8 cellular contexts compared by ENCODE assay signal in the genomic region with DNA sequence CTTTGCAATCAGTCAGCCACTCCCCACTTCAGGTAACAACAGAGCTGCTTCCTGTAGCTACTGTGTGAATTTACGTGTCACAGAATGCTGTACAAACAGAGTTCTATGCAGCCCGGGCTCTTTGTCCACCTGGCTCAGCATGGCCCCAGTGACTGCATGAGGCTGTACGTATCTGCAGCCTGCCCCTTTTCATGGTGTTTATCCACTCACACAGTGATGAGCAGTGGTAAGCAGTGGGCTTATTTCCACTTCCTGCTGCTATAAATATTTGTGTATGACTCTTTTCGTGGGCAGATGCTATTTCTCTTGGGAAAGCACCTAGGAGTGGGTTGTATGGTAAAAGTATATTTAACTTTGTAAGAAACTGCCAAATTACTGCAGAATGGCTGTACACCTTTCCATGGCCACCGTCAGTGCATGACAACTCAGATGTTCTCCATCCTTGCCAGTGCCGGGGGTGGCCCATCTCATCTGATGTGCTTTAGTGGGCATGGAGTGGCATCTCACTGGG. TPM values are rescaled to one million over a fixed set of nuclear protein-coding genes. Genes with fewer than 3 reads are reported as not detected.
DNase-seq lines count a peak whose midpoint lies in the region; ATAC-seq, FAIRE-seq and TF ChIP-seq lines count a peak whose summit lies in the region.

No MANE protein-coding gene starts in this region.

- peaks cover 12% of the 10 kb centered on the region for H3K9me3 Mint-ChIP-seq in stimulated activated naive CD8-positive, alpha-beta T cell treated with anti-CD3 and anti-CD28 coated beads, Interleukin-15, Interleukin-2, amounts not matched to agents 100 ng/mL and 50 ng/mL, for 24 hours

- TF ChIP-seq POLR2A in A549 (IDR thresholded peaks at IDR 0.05; ENCODE audit: low read length), result no peak

- no peak for FAIRE-seq in A549 (lab: Jason Lieb, UNC)

- peak overlapping the region; percentile 61 for H3K27ac Mint-ChIP-seq in T-helper 17 cell
- H3K27ac Mint-ChIP-seq in stimulated activated naive CD8-positive, alpha-beta T cell treated with anti-CD3 and anti-CD28 coated beads, Interleukin-15, Interleukin-2, amounts not matched to agents 100 ng/mL and 50 ng/mL, for 24 hours, result peak overlapping the region; percentile 87

- CTCF ChIA-PET in A549 (lab: Yijun Ruan, JAX), result interaction anchor here (1.2 kb wide), 1 partner anchor 29 kb away, joined by 3 read pairs; no protein-coding TSS in a partner anchor

- DNase-seq in A549 (ENCODE audit: low read depth in 1 of 2, low spot score in 1 of 2) (no peak), GM23248 (peak; percentile 69), T-helper 17 cell (no peak), fibroblast of the aortic adventitia (ENCODE audit: low read depth) (peak; percentile 34), SKM-1 treated with dmso at 0.1 percent for 144 hours (lab: John Stamatoyannopoulos, UW; ENCODE audit: unreplicated experiment) (no peak), smooth muscle cell (lab: John Stamatoyannopoulos, UW; ENCODE audit: unreplicated experiment) (no peak)

- TF ChIP-seq EP300 in A549 (IDR thresholded peaks at IDR 0.05), result no peak

- TF ChIP-seq CTCF in A549 (IDR thresholded peaks at IDR 0.05), result no peak
- TF ChIP-seq CTCF in fibroblast of the aortic adventitia (IDR thresholded peaks at IDR 0.05; ENCODE audit: insufficient read depth, low read length), result no peak
- TF ChIP-seq CTCF in smooth muscle cell (IDR thresholded peaks at IDR 0.05; ENCODE audit: borderline replicate concordance, insufficient read depth, poor library complexity, severe bottlenecking), result no peak

- ATAC-seq in A549, result peak in 1 of 2 experiments; percentile 54; a peak in 3 of 6 replicates
- peak; percentile 78 for ATAC-seq in T-helper 17 cell
- no peak for ATAC-seq in HG03460 (IDR thresholded peaks at IDR 0.05; ENCODE audit: unreplicated experiment)

- peaks cover 9% of the 10 kb centered on the region; the same call in 1 of the 2 replicates for H3F3A ChIP-seq in GM23248 (ENCODE audit: insufficient read depth)
- no peaks in the 10 kb centered on the region for H3F3A ChIP-seq in smooth muscle cell (ENCODE audit: low read depth)

- H3K9me3 ChIP-seq in A549 (no peaks in the 10 kb centered on the region), GM23248 (ENCODE audit: low read depth) (no peaks in the 10 kb centered on the region), T-helper 17 cell (ENCODE audit: control insufficient read depth, low read length, poor library complexity, severe bottlenecking) (no peaks in the 10 kb centered on the region), smooth muscle cell (replicated peaks; ENCODE audit: low read depth) (no peaks in the 10 kb centered on the region)

- H3K27me3 ChIP-seq in GM23248 (replicated peaks; ENCODE audit: insufficient read depth) (no peaks in the 10 kb centered on the region), smooth muscle cell (ENCODE audit: low read depth) (no peaks in the 10 kb centered on the region)

- H3K4me3 ChIP-seq in A549 (no peak overlapping the region), GM23248 (no peak overlapping the region), fibroblast of the aortic adventitia (ENCODE audit: low read depth, low read length) (no peak overlapping the region), smooth muscle cell (no peak overlapping the region)

- H3K27ac ChIP-seq in A549, result peak overlapping the region in 1 of 2 experiments; percentile 79; a peak in 3 of 6 replicates
- H3K27ac ChIP-seq in GM23248, result no peak overlapping the region
- no peak overlapping the region for H3K27ac ChIP-seq in smooth muscle cell (ENCODE audit: low read depth)

- WGBS in A549 (ENCODE audit: missing lambda C conversion rate), result 66% methylated on average over 6 of the region's 6 CpGs
- WGBS in GM23248 (ENCODE audit: low coverage in 1 of 2, low lambda C conversion rate in 2 of 2, missing lambda C conversion rate in 2 of 2), 2 experiments, result 55 to 57% methylated on average over 6 of the region's 6 CpGs
- 59% methylated on average over 6 of the region's 6 CpGs for WGBS in smooth muscle cell (ENCODE audit: low lambda C conversion rate)

- POLR2A ChIA-PET in A549 (lab: Yijun Ruan, JAX), result no interaction called here

- no peaks in the 10 kb centered on the region for H3K36me3 ChIP-seq in GM23248 (ENCODE audit: low read depth)
- H3K36me3 ChIP-seq in smooth muscle cell (ENCODE audit: low read depth), result no peaks in the 10 kb centered on the region

- H3K79me2 ChIP-seq in GM23248 (ENCODE audit: insufficient read depth), result no peaks in the 10 kb centered on the region
- H3K79me2 ChIP-seq in smooth muscle cell (ENCODE audit: low read depth), result no peaks in the 10 kb centered on the region

- TF ChIP-seq RAD21 in A549 (conservative IDR thresholded peaks at IDR 0.05 in 1 of 2, IDR thresholded peaks at IDR 0.05 in 1 of 2), result no peak

- peak overlapping the region; percentile 12 for H3K4me3 Mint-ChIP-seq in T-helper 17 cell
- peak overlapping the region; percentile 10 for H3K4me3 Mint-ChIP-seq in stimulated activated naive CD8-positive, alpha-beta T cell treated with anti-CD3 and anti-CD28 coated beads, Interleukin-15, Interleukin-2, amounts not matched to agents 100 ng/mL and 50 ng/mL, for 24 hours

- peaks cover 5% of the 10 kb centered on the region for H3K27me3 Mint-ChIP-seq in T-helper 17 cell
- no peaks in the 10 kb centered on the region for H3K27me3 Mint-ChIP-seq in stimulated activated naive CD8-positive, alpha-beta T cell treated with anti-CD3 and anti-CD28 coated beads, Interleukin-15, Interleukin-2, amounts not matched to agents 100 ng/mL and 50 ng/mL, for 24 hours

- H3K4me1 Mint-ChIP-seq in T-helper 17 cell, result peaks cover 14% of the 10 kb centered on the region
- H3K4me1 Mint-ChIP-seq in stimulated activated naive CD8-positive, alpha-beta T cell treated with anti-CD3 and anti-CD28 coated beads, Interleukin-15, Interleukin-2, amounts not matched to agents 100 ng/mL and 50 ng/mL, for 24 hours (ENCODE audit: low read depth), result peaks cover 46% of the 10 kb centered on the region

- 0 out of 3 replicates have a peak overlapping the region, but pooled peaks have one; percentile 4 for H3K4me2 ChIP-seq in A549
- H3K4me2 ChIP-seq in GM23248 (ENCODE audit: unreplicated experiment), result no peak overlapping the region
- no peak overlapping the region for H3K4me2 ChIP-seq in smooth muscle cell

- H2AFZ ChIP-seq in GM23248 (no peak overlapping the region), smooth muscle cell (ENCODE audit: low read depth) (no peak overlapping the region)

- in situ Hi-C loops in GM23248 (cut with MboI), result no loop called here

- no peak overlapping the region for H3K9ac ChIP-seq in GM23248
- H3K9ac ChIP-seq in smooth muscle cell (ENCODE audit: low read depth), result no peak overlapping the region

- H3K4me1 ChIP-seq in A549 (peaks cover 33% of the 10 kb centered on the region), GM23248 (ENCODE audit: insufficient read depth) (peaks cover 12% of the 10 kb centered on the region), smooth muscle cell (ENCODE audit: low read depth) (no peaks in the 10 kb centered on the region)

- H4K20me1 ChIP-seq in GM23248 (ENCODE audit: insufficient read depth) (no peaks in the 10 kb centered on the region), smooth muscle cell (ENCODE audit: low read depth) (no peaks in the 10 kb centered on the region)

- H3K9me2 ChIP-seq in GM23248 (ENCODE audit: insufficient read depth), result no peaks in the 10 kb centered on the region

- H3K36me3 Mint-ChIP-seq in T-helper 17 cell (ENCODE audit: low read depth), result no peaks in the 10 kb centered on the region
- peaks cover 5% of the 10 kb centered on the region for H3K36me3 Mint-ChIP-seq in stimulated activated naive CD8-positive, alpha-beta T cell treated with anti-CD3 and anti-CD28 coated beads, Interleukin-15, Interleukin-2, amounts not matched to agents 100 ng/mL and 50 ng/mL, for 24 hours (ENCODE audit: low read depth)

TF ChIP-seq in A549, 52 proteins besides CTCF, POLR2A, EP300 and RAD21:
- TF ChIP-seq, protein P1, sequence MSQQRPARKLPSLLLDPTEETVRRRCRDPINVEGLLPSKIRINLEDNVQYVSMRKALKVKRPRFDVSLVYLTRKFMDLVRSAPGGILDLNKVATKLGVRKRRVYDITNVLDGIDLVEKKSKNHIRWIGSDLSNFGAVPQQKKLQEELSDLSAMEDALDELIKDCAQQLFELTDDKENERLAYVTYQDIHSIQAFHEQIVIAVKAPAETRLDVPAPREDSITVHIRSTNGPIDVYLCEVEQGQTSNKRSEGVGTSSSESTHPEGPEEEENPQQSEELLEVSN (IDR thresholded peaks at IDR 0.05; ENCODE audit: borderline replicate concordance, low read depth), result no peak
- TF ChIP-seq RNF2 (IDR thresholded peaks at IDR 0.05; ENCODE audit: borderline replicate concordance, low read depth) (no peak), POLR2AphosphoS2 (conservative IDR thresholded peaks at IDR 0.05; ENCODE audit: low read length) (no peak), TFCP2L1 (CRISPR knock-in tag; IDR thresholded peaks at IDR 0.05) (no peak), MAFK (IDR thresholded peaks at IDR 0.05; ENCODE audit: partially characterized antibody) (no peak), ZNF302 (CRISPR knock-in tag; IDR thresholded peaks at IDR 0.05) (no peak), KDM1A (IDR thresholded peaks at IDR 0.05; ENCODE audit: low read depth) (no peak), JUN (IDR thresholded peaks at IDR 0.05) (no peak)
- TF ChIP-seq, protein P2, sequence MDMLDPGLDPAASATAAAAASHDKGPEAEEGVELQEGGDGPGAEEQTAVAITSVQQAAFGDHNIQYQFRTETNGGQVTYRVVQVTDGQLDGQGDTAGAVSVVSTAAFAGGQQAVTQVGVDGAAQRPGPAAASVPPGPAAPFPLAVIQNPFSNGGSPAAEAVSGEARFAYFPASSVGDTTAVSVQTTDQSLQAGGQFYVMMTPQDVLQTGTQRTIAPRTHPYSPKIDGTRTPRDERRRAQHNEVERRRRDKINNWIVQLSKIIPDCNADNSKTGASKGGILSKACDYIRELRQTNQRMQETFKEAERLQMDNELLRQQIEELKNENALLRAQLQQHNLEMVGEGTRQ (IDR thresholded peaks at IDR 0.05), result no peak
- TF ChIP-seq, protein P3, sequence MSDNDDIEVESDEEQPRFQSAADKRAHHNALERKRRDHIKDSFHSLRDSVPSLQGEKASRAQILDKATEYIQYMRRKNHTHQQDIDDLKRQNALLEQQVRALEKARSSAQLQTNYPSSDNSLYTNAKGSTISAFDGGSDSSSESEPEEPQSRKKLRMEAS (IDR thresholded peaks at IDR 0.05), result no peak

RNA-seq across cellular contexts. Expression of a gene that starts 43.3 kb away (rescaled TPM):
- polyA plus RNA-seq in A549 (2011; rRNA removed), result 102 and 111 TPM in 2 replicates
- 109 and 120 TPM in 2 replicates for polyA plus RNA-seq in A549 (2012; cell fraction: cytosol; rRNA removed)
- polyA plus RNA-seq in A549 (2012; cell fraction: nucleus; rRNA removed), result 106 and 116 TPM in 2 replicates
- 82.2 to 113 TPM (median 92.3 TPM) in 3 replicates for polyA plus RNA-seq in A549 (2017; fragmentation: RNase III; extraction: RNeasy Plus Mini Kit Qiagen cat#74134 plus additional on column Dnase treatment)
- 164 and 190 TPM in 2 replicates for polyA minus RNA-seq in A549 (2011; rRNA and poly(A)+ RNA removed)
- total RNA-seq in GM23248 (2014; rRNA removed; shearing (Covaris generic)), result 0.63 and 0.86 TPM in 2 replicates
- 7.2 and 8.7 TPM in 2 replicates for polyA plus RNA-seq in GM23248 (2016; fragmentation: Nextera tagmentation; extraction: Ambion mirVana)
- 1 to 10 TPM in 1 of 2 donors, under 1 TPM in 1; 0.60 to 8.9 TPM for total RNA-seq in T-helper 17 cell
- 7.0 TPM in 1 of 2 replicates, not detected in the other for total RNA-seq in fibroblast of the aortic adventitia (ENCODE audit: low replicate concordance)
- total RNA-seq in smooth muscle cell, result not detected in 2 replicates
- 0.33 and 1.1 TPM in 2 replicates for polyA plus RNA-seq in smooth muscle cell

Comparison
In these comparisons a context has a peak if more than half of its experiments do, and no peak if none do; other contexts are left out.
1. DNase-seq: peak in GM23248 (single experiment) and fibroblast of the aortic adventitia (single experiment); none in A549 (0 of 2), T-helper 17 cell (0 of 3), SKM-1 treated with dmso at 0.1 percent for 144 hours (single experiment) and smooth muscle cell (single experiment).